Comparison of ENCODE assay signal across 11 cellular contexts in the genomic region with DNA sequence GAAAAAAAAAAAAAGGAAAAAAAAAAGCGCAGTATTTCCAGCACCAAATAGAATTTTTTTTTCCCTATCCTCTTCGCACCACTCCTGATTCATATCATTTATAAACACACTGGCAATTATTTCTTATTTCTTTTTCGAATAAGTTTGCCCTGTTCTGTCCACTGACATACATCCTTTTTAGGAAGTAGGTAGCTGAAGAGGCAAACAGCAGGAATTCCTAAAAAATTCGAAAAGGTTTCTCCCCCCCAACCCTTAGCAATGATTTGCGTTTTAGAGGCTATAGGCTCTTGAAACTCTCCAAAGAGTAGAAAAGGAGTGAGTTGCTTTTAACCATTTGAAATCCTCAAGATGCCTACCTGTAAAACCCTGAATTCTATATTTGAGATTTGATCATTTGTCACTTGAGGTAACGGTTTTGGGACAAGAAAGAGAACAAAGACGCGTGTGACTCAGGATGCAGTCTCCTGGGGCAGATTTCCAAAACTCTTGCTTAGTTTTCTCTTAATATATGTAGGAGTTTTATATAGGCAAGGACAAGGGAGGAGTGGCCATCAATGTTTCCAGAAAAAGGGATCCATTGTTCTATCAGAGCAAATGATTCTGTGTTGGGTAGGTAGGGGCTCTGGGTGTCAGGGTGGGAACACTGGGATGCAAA. TPM values are rescaled to one million over a fixed set of nuclear protein-coding genes. Genes with fewer than 3 reads are reported as not detected.
DNase-seq lines count a peak whose midpoint lies in the region; ATAC-seq and TF ChIP-seq lines count a peak whose summit lies in the region.
"Had no signal": no experiment of that assay in that cellular context is flagged by ENCODE, and none has a peak within 500 bp of the region (broad histone marks: within the 10 kb centered on the region; RNA-seq: fewer than 3 reads in every experiment).

No MANE protein-coding gene starts in this region.

- WGBS in body of pancreas, 2 donors: 24 to 35% methylated on average over 8 of the region's 8 CpGs
- WGBS in right lobe of liver (ENCODE audit: insufficient coverage, low coverage, low lambda C conversion rate, missing lambda C conversion rate): 23% methylated on average over 8 of the region's 8 CpGs
- WGBS in suprapubic skin: 26% methylated on average over 8 of the region's 8 CpGs

- H3K27ac ChIP-seq in body of pancreas (peak overlapping the region in 3 of 4 donors; percentile 81 to 87 (median 84)), right lobe of liver (peak overlapping the region in 1 of 3 donors; percentile 83), suprapubic skin (peak overlapping the region; percentile 73)
- H3K27ac ChIP-seq: neutrophil had no signal

- DNase-seq in activated CD4-positive, alpha-beta T cell treated with anti-CD3 and anti-CD28 coated beads for 36 hours: no peak
- DNase-seq in activated CD4-positive, alpha-beta T cell treated with anti-CD3 and anti-CD28 coated beads for 48 hours: no peak
- no peak for DNase-seq in body of pancreas
- no peak for DNase-seq in right lobe of liver
- DNase-seq in suprapubic skin (ENCODE audit: low spot score in 2 of 2): no peak
- DNase-seq in MG63: no peak
- DNase-seq in stimulated activated naive CD4-positive, alpha-beta T cell (lab: John Stamatoyannopoulos, UW): no peak
- DNase-seq: AML-193, NCI-H2029 treated with DMSO at 0.1 percent for 48 hours had no signal

- H3K4me1 Mint-ChIP-seq in activated CD4-positive, alpha-beta T cell treated with anti-CD3 and anti-CD28 coated beads for 36 hours: peaks cover 9% of the 10 kb centered on the region

- ATAC-seq in activated CD4-positive, alpha-beta T cell treated with anti-CD3 and anti-CD28 coated beads for 36 hours: no peak
- no peak for ATAC-seq in body of pancreas
- ATAC-seq in right lobe of liver: no peak
- ATAC-seq in HG02759 (IDR thresholded peaks at IDR 0.05; ENCODE audit: unreplicated experiment): no peak

- H3K36me3 ChIP-seq in body of pancreas (replicated peaks in 1 of 2; ENCODE audit: insufficient read depth in 1 of 2, low read depth in 2 of 2) (no peaks in the 10 kb centered on the region), right lobe of liver (peaks cover 0 to 7% (median 5%) of the 10 kb centered on the region in 4 donors), suprapubic skin (no peaks in the 10 kb centered on the region), MG63 (peaks cover 21% of the 10 kb centered on the region)
- H3K36me3 ChIP-seq: neutrophil had no signal

- peaks cover 55% of the 10 kb centered on the region for H3K27me3 Mint-ChIP-seq in activated CD4-positive, alpha-beta T cell treated with anti-CD3 and anti-CD28 coated beads for 36 hours

- H3K27me3 ChIP-seq in body of pancreas: no peaks in the 10 kb centered on the region
- H3K27me3 ChIP-seq in right lobe of liver: no peaks in the 10 kb centered on the region
- no peaks in the 10 kb centered on the region for H3K27me3 ChIP-seq in suprapubic skin
- no peaks in the 10 kb centered on the region; the same call in 1 of the 2 replicates for H3K27me3 ChIP-seq in MG63

- CTCF ChIA-PET in activated CD4-positive, alpha-beta T cell treated with anti-CD3 and anti-CD28 coated beads for 36 hours (lab: Charles Lee): no interaction called here

- POLR2A ChIA-PET in activated CD4-positive, alpha-beta T cell treated with anti-CD3 and anti-CD28 coated beads for 36 hours (lab: Charles Lee): no interaction called here

- H3K4me3 Mint-ChIP-seq in activated CD4-positive, alpha-beta T cell treated with anti-CD3 and anti-CD28 coated beads for 36 hours: peak overlapping the region; percentile 30

- H3K4me1 ChIP-seq in body of pancreas (peaks cover 24% of the 10 kb centered on the region), right lobe of liver (peaks cover 0 to 12% (median 0%) of the 10 kb centered on the region in 4 donors), suprapubic skin (peaks cover 38% of the 10 kb centered on the region)

- H3K9me3 ChIP-seq in body of pancreas (no peaks in the 10 kb centered on the region), right lobe of liver (no peaks in the 10 kb centered on the region), suprapubic skin (no peaks in the 10 kb centered on the region), MG63 (no peaks in the 10 kb centered on the region; the same call in 1 of the 2 replicates)
- H3K9me3 ChIP-seq: neutrophil had no signal

- intact Hi-C loops in activated CD4-positive, alpha-beta T cell treated with anti-CD3 and anti-CD28 coated beads for 36 hours (cut with DNase I, micrococcal nuclease): no loop called here
- intact Hi-C loops in body of pancreas (cut with DNase I): no loop called here
- intact Hi-C loops in right lobe of liver (cut with DNase I): no loop called here

- TF ChIP-seq EP300 in suprapubic skin (IDR thresholded peaks at IDR 0.05): peak; percentile 2

- H3K27ac Mint-ChIP-seq in activated CD4-positive, alpha-beta T cell treated with anti-CD3 and anti-CD28 coated beads for 36 hours: no peak overlapping the region

- H3K36me3 Mint-ChIP-seq in activated CD4-positive, alpha-beta T cell treated with anti-CD3 and anti-CD28 coated beads for 36 hours (ENCODE audit: low read depth): no peaks in the 10 kb centered on the region

- no peaks in the 10 kb centered on the region for H3K9me3 Mint-ChIP-seq in activated CD4-positive, alpha-beta T cell treated with anti-CD3 and anti-CD28 coated beads for 36 hours (ENCODE audit: low read depth)

- no peak for TF ChIP-seq CTCF in body of pancreas (IDR thresholded peaks at IDR 0.05)
- TF ChIP-seq CTCF in right lobe of liver (IDR thresholded peaks at IDR 0.05): no peak
- no peak for TF ChIP-seq CTCF in suprapubic skin (IDR thresholded peaks at IDR 0.05)

- no peak for TF ChIP-seq POLR2A in body of pancreas (IDR thresholded peaks at IDR 0.05)
- TF ChIP-seq POLR2A in right lobe of liver (IDR thresholded peaks at IDR 0.05): no peak
- no peak for TF ChIP-seq POLR2A in suprapubic skin (IDR thresholded peaks at IDR 0.05)

- H3K4me3 ChIP-seq in body of pancreas (no peak overlapping the region), right lobe of liver (peak overlapping the region in 2 of 3 donors; percentile 64 to 66), suprapubic skin (peak overlapping the region; percentile 78), MG63 (no peak overlapping the region)

RNA-seq across cellular contexts. Expression of gene CCN2, which starts 0.5 kb away (rescaled TPM):
- not detected for total RNA-seq in activated CD4-positive, alpha-beta T cell treated with anti-CD3 and anti-CD28 coated beads for 36 hours
- total RNA-seq in body of pancreas (100 to 1,000 TPM; 109 to 203 TPM), right lobe of liver (10 to 100 TPM in 5 of 6 experiments, 1 to 10 TPM in 1; 3.4 to 82.9 (median 54.3) TPM), suprapubic skin (100 to 1,000 TPM in 1 of 4 donors, 10 to 100 TPM in 3; 41.0 to 136 (median 78.6) TPM)
- total RNA-seq in MG63 (2014; rRNA removed; shearing (Covaris generic); ENCODE audit: low replicate concordance): 830 and 953 TPM in 2 replicates

Comparison
In these comparisons a context has a peak if more than half of its experiments do, and no peak if none do; other contexts are left out.
1. H3K4me3 ChIP-seq: peak in right lobe of liver (2 of 3) and suprapubic skin (single experiment); none in body of pancreas (0 of 2) and MG63 (single experiment).
2. RNA of gene CCN2, which starts 0.5 kb away (total RNA-seq): 830 to 953 TPM in MG63, 109 to 203 TPM in body of pancreas, 41.0 to 136 TPM in suprapubic skin and 3.4 to 82.9 TPM in right lobe of liver; not detected in activated CD4-positive, alpha-beta T cell treated with anti-CD3 and anti-CD28 coated beads for 36 hours; every median in the first group is over 4 times any median in the second.